In genomic region chr3:129576514-129577345, GRCh38 we compare ENCODE assay signal across 1 cellular context.
TF ChIP-seq lines count a peak whose summit lies in the region.

No MANE protein-coding gene starts in this region.

TF ChIP-seq in H1, 55 proteins besides CTCF, POLR2A, EP300 and RAD21 (continued from another document):
- TF ChIP-seq SIRT6 (IDR thresholded peaks at IDR 0.05; ENCODE audit: low read length) (no peak), ATF3 (IDR thresholded peaks at IDR 0.05; ENCODE audit: insufficient read depth, low read depth, low read length) (no peak), JUND (IDR thresholded peaks at IDR 0.05; ENCODE audit: low read length) (no peak), RFX5 (IDR thresholded peaks at IDR 0.05; ENCODE audit: borderline replicate concordance, low read depth, low read length) (no peak), RXRA (IDR thresholded peaks at IDR 0.05; ENCODE audit: insufficient read depth, low read depth, low read length) (no peak), MAFK (IDR thresholded peaks at IDR 0.05; ENCODE audit: low read depth, low read length) (no peak), NRF1 (IDR thresholded peaks at IDR 0.05; ENCODE audit: low read depth, low read length) (no peak), BCL11A (IDR thresholded peaks at IDR 0.05; ENCODE audit: low read depth in 2 of 2, low read length in 2 of 2) (no peak), SUZ12 (IDR thresholded peaks at IDR 0.05; ENCODE audit: low read length) (no peak), HDAC2 (IDR thresholded peaks at IDR 0.05; ENCODE audit: borderline replicate concordance in 1 of 2, low read depth in 2 of 2, low read length in 2 of 2) (no peak), CTBP2 (IDR thresholded peaks at IDR 0.05; ENCODE audit: borderline replicate concordance, insufficient read depth, insufficient read length, low read length) (no peak), SIX5 (IDR thresholded peaks at IDR 0.05; ENCODE audit: low read depth, low read length) (no peak), CBX5 (IDR thresholded peaks at IDR 0.05; ENCODE audit: low read depth, low read length) (no peak), USF2 (IDR thresholded peaks at IDR 0.05; ENCODE audit: low read length) (no peak), CHD2 (IDR thresholded peaks at IDR 0.05; ENCODE audit: low read length) (no peak), BACH1 (IDR thresholded peaks at IDR 0.05; ENCODE audit: low read length) (no peak), CHD7 (IDR thresholded peaks at IDR 0.05; ENCODE audit: insufficient replicate concordance, low read length) (no peak)
